In the genomic region with DNA sequence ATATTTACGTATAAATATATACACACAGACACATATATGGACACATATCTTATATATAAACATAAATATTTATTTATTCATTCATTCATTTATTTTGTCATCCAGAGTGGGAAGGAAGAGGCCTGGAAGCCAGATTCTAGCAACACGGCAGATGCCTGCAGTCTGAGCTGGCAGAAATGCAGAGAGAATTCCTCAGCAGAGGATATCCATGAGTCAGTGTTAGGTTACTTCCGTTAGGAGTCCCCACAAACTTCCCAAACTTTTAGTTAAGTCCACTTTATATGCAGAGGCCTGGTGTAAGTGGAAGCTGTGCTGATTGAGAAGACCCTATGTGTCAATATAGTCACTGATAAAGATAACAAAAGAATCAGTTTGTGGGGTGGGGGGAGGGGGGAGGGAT, we compare ENCODE assay signal across 15 cellular contexts.
DNase-seq lines count a peak whose midpoint lies in the region; ATAC-seq, FAIRE-seq and TF ChIP-seq lines count a peak whose summit lies in the region.
"Had no signal": no experiment of that assay in that cellular context is flagged by ENCODE, and none has a peak within 500 bp of the region (broad histone marks: within the 10 kb centered on the region; RNA-seq: fewer than 3 reads in every experiment).

No MANE protein-coding gene starts in this region.

- 0 out of 2 replicates have a peak, but pooled peaks have one; percentile 4 for TF ChIP-seq RAD21 in IMR-90 (IDR thresholded peaks at IDR 0.05; ENCODE audit: low read length)

- no peak overlapping the region for H2AK9ac ChIP-seq in IMR-90 (replicated peaks; ENCODE audit: low read depth, low read length, poor library complexity)

- H2AK5ac ChIP-seq in IMR-90 (ENCODE audit: low read depth, low read length), result no peak overlapping the region

- H3K56ac ChIP-seq in IMR-90 (ENCODE audit: extremely low read depth, insufficient read depth, low read length), result no peak overlapping the region

- no peak overlapping the region for H4K8ac ChIP-seq in IMR-90 (ENCODE audit: low read depth in 2 of 2, low read length in 2 of 2)

- WGBS in IMR-90 (ENCODE audit: extremely low coverage in 2 of 2, insufficient read length in 1 of 2), 2 experiments, result no CpG with 5 or more reads among the region's 3 CpGs

- POLR2A ChIA-PET in IMR-90 (lab: Charles Lee; ENCODE audit: unreplicated experiment), result no interaction called here

- ATAC-seq in IMR-90 (ENCODE audit: low read depth), result peak; percentile 91
- no peak for ATAC-seq in GM18517 (IDR thresholded peaks at IDR 0.05; ENCODE audit: unreplicated experiment)

- H2BK15ac ChIP-seq in IMR-90 (ENCODE audit: low read depth, low read length), result no peak overlapping the region

- H3K4me1 ChIP-seq in IMR-90 (ENCODE audit: control insufficient read depth, insufficient read depth, low read length) (no peaks in the 10 kb centered on the region; the same call in 1 of the 2 replicates), keratinocyte (ENCODE audit: control insufficient read depth, extremely low read depth, insufficient read depth, low read length) (peaks cover 16% of the 10 kb centered on the region), tibial artery (peaks cover 0 to 9% (median 1%) of the 10 kb centered on the region in 4 donors)

- TF ChIP-seq CTCF in AG09309 (IDR thresholded peaks at IDR 0.05; ENCODE audit: control insufficient read depth, insufficient read depth, low read depth, low read length, missing control alignments), result no peak
- no peak for TF ChIP-seq CTCF in IMR-90 (conservative IDR thresholded peaks at IDR 0.05; ENCODE audit: low read depth, low read length)
- TF ChIP-seq CTCF in bronchial epithelial cell (IDR thresholded peaks at IDR 0.05; ENCODE audit: insufficient read depth, low read length, severe bottlenecking), result no peak
- no peak for TF ChIP-seq CTCF in keratinocyte (optimal IDR thresholded peaks at IDR 0.05 in 1 of 3, IDR thresholded peaks at IDR 0.05 in 1 of 3, conservative IDR thresholded peaks at IDR 0.05 in 1 of 3; ENCODE audit: extremely low read depth in 1 of 3, insufficient read depth in 2 of 3, low read length in 3 of 3)
- no peak for TF ChIP-seq CTCF in tibial artery (IDR thresholded peaks at IDR 0.05)

- H3K79me1 ChIP-seq in IMR-90 (ENCODE audit: low read depth in 1 of 2, low read length in 2 of 2), result no peaks in the 10 kb centered on the region

- H3K23ac ChIP-seq in IMR-90 (ENCODE audit: low read depth, low read length), result no peak overlapping the region

- H2AFZ ChIP-seq in IMR-90 (replicated peaks; ENCODE audit: low read length, poor library complexity) (no peak overlapping the region), keratinocyte (ENCODE audit: control insufficient read depth, low read length) (no peak overlapping the region)

- H2BK5ac ChIP-seq in IMR-90 (ENCODE audit: low read depth, low read length, poor library complexity, severe bottlenecking), result peak overlapping the region; percentile 81

- no peak overlapping the region for H4K5ac ChIP-seq in IMR-90 (ENCODE audit: low read depth, low read length)

- H4K20me1 ChIP-seq in IMR-90 (ENCODE audit: insufficient read depth, low read length) (no peaks in the 10 kb centered on the region), keratinocyte (ENCODE audit: control insufficient read depth, extremely low read depth, insufficient read depth, low read length) (no peaks in the 10 kb centered on the region)
- H4K20me1 ChIP-seq: BLaER1 had no signal

- H3K4me2 ChIP-seq in IMR-90 (ENCODE audit: low read depth, low read length), result no peak overlapping the region
- H3K4me2 ChIP-seq in keratinocyte (ENCODE audit: control insufficient read depth, extremely low read depth, insufficient read depth, low read depth, low read length), result no peak overlapping the region
- H3K4me2 ChIP-seq: BLaER1 had no signal

- H3K4me3 ChIP-seq in AG09309 (ENCODE audit: control insufficient read depth, low read depth, low read length) (no peak overlapping the region), IMR-90 (ENCODE audit: insufficient read depth, low read depth, low read length) (no peak overlapping the region), bronchial epithelial cell (ENCODE audit: low read depth, low read length) (no peak overlapping the region), keratinocyte (ENCODE audit: control insufficient read depth in 2 of 3, extremely low read depth in 1 of 3, insufficient read depth in 2 of 3, low read depth in 1 of 3, low read length in 3 of 3) (no peak overlapping the region), tibial artery (no peak overlapping the region)
- H3K4me3 ChIP-seq: BLaER1 had no signal

- H3K9me3 ChIP-seq in IMR-90 (ENCODE audit: control insufficient read depth, insufficient read depth, low read length) (no peaks in the 10 kb centered on the region), keratinocyte (ENCODE audit: control insufficient read depth, low read depth, low read length) (no peaks in the 10 kb centered on the region), tibial artery (no peaks in the 10 kb centered on the region)
- H3K9me3 ChIP-seq: BLaER1 had no signal

- intact Hi-C loops in IMR-90 (cut with micrococcal nuclease) (no loop called here), tibial artery (cut with DNase I; ENCODE audit: low total_unique reads) (no loop called here)

- H3K36me3 ChIP-seq in IMR-90 (ENCODE audit: control insufficient read depth, insufficient read depth, low read length), result no peaks in the 10 kb centered on the region
- no peaks in the 10 kb centered on the region for H3K36me3 ChIP-seq in bronchial epithelial cell (ENCODE audit: control insufficient read depth, insufficient read depth, low read length)
- H3K36me3 ChIP-seq in keratinocyte (ENCODE audit: control insufficient read depth in 2 of 2, extremely low read depth in 1 of 2, insufficient read depth in 2 of 2, low read length in 2 of 2), result no peaks in the 10 kb centered on the region
- H3K36me3 ChIP-seq in tibial artery, result no peaks in the 10 kb centered on the region
- H3K36me3 ChIP-seq: BLaER1 had no signal

- H3K27me3 ChIP-seq in IMR-90 (ENCODE audit: control insufficient read depth, insufficient read depth, low read length) (no peaks in the 10 kb centered on the region), bronchial epithelial cell (ENCODE audit: control insufficient read depth, insufficient read depth, low read length) (no peaks in the 10 kb centered on the region), keratinocyte (ENCODE audit: control insufficient read depth, extremely low read depth, insufficient read depth, low read length) (no peaks in the 10 kb centered on the region), tibial artery (no peaks in the 10 kb centered on the region)
- H3K27me3 ChIP-seq: BLaER1 had no signal

- no peak for FAIRE-seq in bronchial epithelial cell (lab: Jason Lieb, UNC)
- FAIRE-seq in keratinocyte (lab: Jason Lieb, UNC), result peak; percentile 77
- FAIRE-seq: G401.6 had no signal

- H2BK120ac ChIP-seq in IMR-90 (ENCODE audit: low read depth, low read length), result no peak overlapping the region

- DNase-seq in AG09309 (ENCODE audit: low read depth), result peak; percentile 13
- peak; percentile 84 for DNase-seq in IMR-90
- DNase-seq in bronchial epithelial cell (ENCODE audit: low read depth), result peak; percentile 48
- peak; percentile 36 for DNase-seq in keratinocyte (ENCODE audit: low read depth, low spot score)
- DNase-seq in superior temporal gyrus (ENCODE audit: extremely low spot score), result no peak
- DNase-seq in tibial artery, result no peak
- no peak for DNase-seq in NCI-H128 (lab: John Stamatoyannopoulos, UW; ENCODE audit: unreplicated experiment)
- DNase-seq: activated naive CD8-positive, alpha-beta T cell treated with anti-CD3 and anti-CD28 coated beads for 36 hours; NCI-H1417; NCI-H524; posterior cingulate gyrus; stimulated activated CD8-positive, alpha-beta memory T cell treated with anti-CD3 and anti-CD28 coated beads, Interleukin-4, amount 100 ng/mL, for 48 hours had no signal

- no peak overlapping the region for H3K9ac ChIP-seq in IMR-90 (ENCODE audit: low read depth, low read length)
- no peak overlapping the region for H3K9ac ChIP-seq in keratinocyte (ENCODE audit: control insufficient read depth, extremely low read depth, insufficient read depth, low read length)
- H3K9ac ChIP-seq: BLaER1 had no signal

- no peaks in the 10 kb centered on the region for H3K79me2 ChIP-seq in keratinocyte (ENCODE audit: control insufficient read depth, insufficient read depth, low read length)

- CTCF ChIA-PET in IMR-90 (lab: Yijun Ruan, JAX), result no interaction called here

- no peak overlapping the region for H3K14ac ChIP-seq in IMR-90 (replicated peaks; ENCODE audit: low read depth, low read length)

- TF ChIP-seq POLR2A in IMR-90 (IDR thresholded peaks at IDR 0.05; ENCODE audit: low read depth, low read length), result no peak

- BruUV-seq in IMR-90 (replicated peaks; lab: Mats Ljungman, UMichigan), result no TSS peak

- H4K91ac ChIP-seq in IMR-90 (ENCODE audit: insufficient read depth, low read depth, low read length), result no peak overlapping the region

- in situ Hi-C loops in IMR-90 (cut with MboI; ENCODE audit: low sequenced_read_pairs), result no loop called here

- peaks cover 12% of the 10 kb centered on the region for H3K9me1 ChIP-seq in IMR-90 (ENCODE audit: insufficient read depth, low read length)
- no peaks in the 10 kb centered on the region for H3K9me1 ChIP-seq in keratinocyte (ENCODE audit: control insufficient read depth, extremely low read depth, insufficient read depth, low read length)

- no peak overlapping the region for H2BK20ac ChIP-seq in IMR-90 (ENCODE audit: low read depth, low read length)

- H3K27ac ChIP-seq in IMR-90 (ENCODE audit: insufficient read depth, low read length) (no peak overlapping the region), keratinocyte (ENCODE audit: control insufficient read depth, insufficient read depth, low read length) (no peak overlapping the region), tibial artery (no peak overlapping the region)
- H3K27ac ChIP-seq: BLaER1 had no signal

- no peak overlapping the region for H3K4ac ChIP-seq in IMR-90 (ENCODE audit: low read depth, low read length)

- H3K18ac ChIP-seq in IMR-90 (ENCODE audit: low read depth, low read length), result no peak overlapping the region

- dilution Hi-C loops in IMR-90 (cut with HindIII; ENCODE audit: low sequenced_read_pairs, unreplicated experiment), result no loop called here
- dilution Hi-C loops in keratinocyte (cut with MboI; ENCODE audit: extremely low pct_ligation_motif_present, low sequenced_read_pairs), result no loop called here

TF ChIP-seq in IMR-90, 13 proteins besides CTCF, POLR2A, EP300 and RAD21:
- no peak for TF ChIP-seq MAZ (IDR thresholded peaks at IDR 0.05; ENCODE audit: borderline replicate concordance, low read depth, low read length)
- peak; percentile 53 for TF ChIP-seq FOS (IDR thresholded peaks at IDR 0.05; ENCODE audit: low read depth, low read length)
TF ChIP-seq in IMR-90: peak in this region for 1.

Comparison
In these comparisons a context has a peak if more than half of its experiments do, and no peak if none do; other contexts are left out.
1. DNase-seq: peak in AG09309 (single experiment), IMR-90 (single experiment), bronchial epithelial cell (single experiment) and keratinocyte (single experiment); none in superior temporal gyrus (single experiment), tibial artery (0 of 2) and NCI-H128 (single experiment).